19 cellular contexts compared by ENCODE assay signal in the genomic region with DNA sequence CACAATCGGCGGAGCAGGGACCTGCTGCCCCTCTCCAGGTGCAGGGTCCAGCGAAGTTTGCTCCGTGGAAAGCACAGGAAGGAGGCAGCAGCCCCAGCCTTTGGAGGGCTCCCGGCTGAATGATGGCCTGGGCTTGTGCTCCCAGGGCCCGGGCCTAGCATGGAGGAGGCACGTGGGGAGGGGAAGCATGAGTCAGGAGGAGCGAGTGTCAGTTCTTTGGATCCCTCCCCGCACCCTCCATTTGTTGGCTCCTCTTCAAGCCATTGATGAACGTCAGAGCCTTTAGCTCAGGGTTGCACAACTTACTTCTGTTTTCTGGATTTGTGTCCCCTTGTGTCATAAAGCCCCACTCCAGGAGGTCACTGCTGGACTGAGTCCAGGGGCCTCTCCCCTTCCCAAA. TPM values are rescaled to one million over a fixed set of nuclear protein-coding genes. Genes with fewer than 3 reads are reported as not detected.
DNase-seq lines count a peak whose midpoint lies in the region; ATAC-seq, FAIRE-seq and TF ChIP-seq lines count a peak whose summit lies in the region.
"Had no signal": no experiment of that assay in that cellular context is flagged by ENCODE, and none has a peak within 500 bp of the region (broad histone marks: within the 10 kb centered on the region; RNA-seq: fewer than 3 reads in every experiment).

No MANE protein-coding gene starts in this region.

- no peak for TF ChIP-seq CTCF in NB4 (IDR thresholded peaks at IDR 0.05; ENCODE audit: low read depth, low read length)
- TF ChIP-seq CTCF in astrocyte (IDR thresholded peaks at IDR 0.05; ENCODE audit: insufficient read depth, low read depth, low read length): no peak
- no peak for TF ChIP-seq CTCF in HepG2 (CRISPR knock-in tag; IDR thresholded peaks at IDR 0.05)

- H3K4me1 Mint-ChIP-seq in astrocyte (ENCODE audit: low read depth, unreplicated experiment): peaks cover 2% of the 10 kb centered on the region
- H3K4me1 Mint-ChIP-seq: central memory CD8-positive, alpha-beta T cell had no signal

- FAIRE-seq in astrocyte (lab: Jason Lieb, UNC): no peak
- no peak for FAIRE-seq in HepG2 (lab: Jason Lieb, UNC)
- FAIRE-seq: GM18507, TTC549 had no signal

- no peak overlapping the region for H3K4me3 Mint-ChIP-seq in astrocyte (ENCODE audit: unreplicated experiment)
- H3K4me3 Mint-ChIP-seq: activated T-cell treated with anti-CD3 and anti-CD28 coated beads, Interleukin-2, amount 50 U/mL, for 72 hours; central memory CD8-positive, alpha-beta T cell had no signal

- H3K27ac ChIP-seq in astrocyte (ENCODE audit: low read depth, low read length) (no peak overlapping the region), HepG2 (ENCODE audit: extremely low read length, insufficient read depth, low read length) (no peak overlapping the region), substantia nigra (ENCODE audit: low read depth, low read length, poor library complexity, severe bottlenecking) (peak overlapping the region; percentile 99)
- H3K27ac ChIP-seq: SK-N-MC, stomach had no signal

- H3K36me3 ChIP-seq in astrocyte (ENCODE audit: insufficient read depth, low read length) (no peaks in the 10 kb centered on the region), HepG2 (replicated peaks in 1 of 2; ENCODE audit: control insufficient read depth in 1 of 2, insufficient read depth in 2 of 2, low read length in 2 of 2) (no peaks in the 10 kb centered on the region)

- no peak overlapping the region for H3K9ac ChIP-seq in astrocyte (ENCODE audit: low read length)
- no peak overlapping the region for H3K9ac ChIP-seq in HepG2 (ENCODE audit: insufficient read depth, low read depth, low read length)

- H3K4me2 ChIP-seq in astrocyte (ENCODE audit: low read length) (no peak overlapping the region), HepG2 (ENCODE audit: low read depth, low read length) (no peak overlapping the region)

- peaks cover 6% of the 10 kb centered on the region for H3K27me3 ChIP-seq in astrocyte (ENCODE audit: insufficient read depth, low read length)
- H3K27me3 ChIP-seq in HepG2 (ENCODE audit: control insufficient read depth in 1 of 2, insufficient read depth in 2 of 2, low read length in 2 of 2): peaks cover under 1 to 1% of the 10 kb centered on the region in 2 experiments; a peak in 2 of 5 replicates
- H3K27me3 ChIP-seq: stomach had no signal

- DNase-seq in NB4 (ENCODE audit: low read depth) (peak; percentile 83), astrocyte (ENCODE audit: low read depth) (peak; percentile 10), HepG2 (ENCODE audit: low spot score) (no peak), substantia nigra (lab: John Stamatoyannopoulos, UW) (peak in 7 of 49 donors; percentile 14 to 55 (median 37)), NCI-H146 treated with DMSO at 0.1 percent for 48 hours (lab: John Stamatoyannopoulos, UW; ENCODE audit: unreplicated experiment) (no peak), kidney glomerular epithelial cell (lab: John Stamatoyannopoulos, UW) (no peak)
- DNase-seq: activated CD4-positive, alpha-beta T cell treated with anti-CD3 and anti-CD28 coated beads, Interleukin-2, amount 50 U/mL, for 48 hours; activated T-cell treated with anti-CD3 and anti-CD28 coated beads, Interleukin-2, amount 50 U/mL, for 72 hours; KBM-7; NCI-H1417; NK-92 treated with Interleukin-12 subunit alpha and Interleukin-12 subunit beta, amount 100 ng/mL, for 24 hours; stomach had no signal

- H3K4me1 ChIP-seq in astrocyte (ENCODE audit: insufficient read depth, low read length): no peaks in the 10 kb centered on the region
- no peaks in the 10 kb centered on the region for H3K4me1 ChIP-seq in HepG2 (ENCODE audit: insufficient read depth, low read length)

- H3K79me2 ChIP-seq in astrocyte (ENCODE audit: insufficient read depth, low read length) (no peaks in the 10 kb centered on the region), HepG2 (ENCODE audit: insufficient read depth, low read length) (no peaks in the 10 kb centered on the region)

- POLR2A ChIA-PET in HepG2 (lab: Yijun Ruan, JAX): no interaction called here

- peaks cover 19% of the 10 kb centered on the region for H3K27me3 Mint-ChIP-seq in astrocyte (ENCODE audit: low read depth, unreplicated experiment)
- H3K27me3 Mint-ChIP-seq: central memory CD8-positive, alpha-beta T cell had no signal

- CTCF ChIA-PET in HepG2 (lab: Yijun Ruan, JAX; ENCODE audit: low intra/inter-chr PET ratio, low total read pairs): no interaction called here

- H3K27ac Mint-ChIP-seq in astrocyte (ENCODE audit: unreplicated experiment): no peak overlapping the region
- H3K27ac Mint-ChIP-seq: activated T-cell treated with anti-CD3 and anti-CD28 coated beads, Interleukin-2, amount 50 U/mL, for 72 hours had no signal

- H3K36me3 Mint-ChIP-seq in astrocyte (ENCODE audit: low read depth, unreplicated experiment): peaks cover 8% of the 10 kb centered on the region

- H2AFZ ChIP-seq in astrocyte (ENCODE audit: low read depth, low read length) (no peak overlapping the region), HepG2 (ENCODE audit: low read length) (no peak overlapping the region)

- H4K20me1 ChIP-seq in astrocyte (ENCODE audit: insufficient read depth, low read length): no peaks in the 10 kb centered on the region
- H4K20me1 ChIP-seq in HepG2 (ENCODE audit: insufficient read depth, low read length): no peaks in the 10 kb centered on the region; the same call in 1 of the 2 replicates

- no peaks in the 10 kb centered on the region for H3K9me3 ChIP-seq in astrocyte (ENCODE audit: insufficient read depth, low read depth, low read length)
- H3K9me3 ChIP-seq in HepG2 (ENCODE audit: low read length): no peaks in the 10 kb centered on the region
- H3K9me3 ChIP-seq: stomach had no signal

- TF ChIP-seq EP300 in HepG2 (IDR thresholded peaks at IDR 0.05; ENCODE audit: low read depth in 2 of 2, low read length in 2 of 2) (no peak), HepG2 (CRISPR knock-in tag; IDR thresholded peaks at IDR 0.05; ENCODE audit: borderline replicate concordance) (no peak)

- ATAC-seq in HepG2: no peak
- ATAC-seq in HG03520 (IDR thresholded peaks at IDR 0.05; ENCODE audit: unreplicated experiment): no peak
- no peak for ATAC-seq in GM19395 (IDR thresholded peaks at IDR 0.05; ENCODE audit: unreplicated experiment)
- ATAC-seq: activated T-cell treated with anti-CD3 and anti-CD28 coated beads, Interleukin-2, amount 50 U/mL, for 72 hours had no signal

- no peak overlapping the region for H3K4me3 ChIP-seq in NB4 (ENCODE audit: low read depth, low read length)
- no peak overlapping the region for H3K4me3 ChIP-seq in astrocyte (ENCODE audit: insufficient read depth, low read depth, low read length)
- no peak overlapping the region for H3K4me3 ChIP-seq in HepG2 (replicated peaks in 1 of 3; ENCODE audit: insufficient read depth in 1 of 3, low read depth in 2 of 3, low read length in 3 of 3)
- H3K4me3 ChIP-seq: SK-N-MC, stomach had no signal

- in situ Hi-C loops in HepG2 (cut with HindIII; ENCODE audit: extremely low pct_ligation_motif_present, low pct_unique_long_range_greater_than_20kb): no loop called here

- no peaks in the 10 kb centered on the region for H3K9me3 Mint-ChIP-seq in astrocyte (ENCODE audit: unreplicated experiment)
- H3K9me3 Mint-ChIP-seq: activated T-cell treated with anti-CD3 and anti-CD28 coated beads, Interleukin-2, amount 50 U/mL, for 72 hours; central memory CD8-positive, alpha-beta T cell had no signal

- intact Hi-C loops in HepG2 (cut with micrococcal nuclease; ENCODE audit: unreplicated experiment): no loop called here

- TF ChIP-seq POLR2A in NB4 (IDR thresholded peaks at IDR 0.05; ENCODE audit: extremely low read depth, insufficient read length): no peak
- no peak for TF ChIP-seq POLR2A in HepG2 (IDR thresholded peaks at IDR 0.05; ENCODE audit: insufficient read depth in 1 of 2, low read depth in 2 of 2, low read length in 2 of 2)

- 9% methylated on average over 7 of the region's 10 CpGs for WGBS in HepG2 (ENCODE audit: low lambda C conversion rate)

- no TSS peak for BruUV-seq in HepG2 (replicated peaks; lab: Mats Ljungman, UMichigan)

- TF ChIP-seq RAD21 in HepG2 (CRISPR knock-in tag; IDR thresholded peaks at IDR 0.05): no peak

RNA-seq across cellular contexts. Expression of gene TTYH2, which starts 25.8 kb away (rescaled TPM):
- total RNA-seq in astrocyte: 8.0 and 9.8 TPM in 2 replicates
- total RNA-seq in HepG2 (2016; rRNA removed; fragmentation: Illumina TruSeq; extraction: Trizol): 0.32 and 0.77 TPM in 2 replicates
- 0.09 and 0.20 TPM in 2 replicates for total RNA-seq in HepG2 (2016; cell fraction: cytosol; rRNA removed; fragmentation: Illumina TruSeq; extraction: Trizol; ENCODE audit: low read depth)
- 0.56 and 0.83 TPM in 2 replicates for total RNA-seq in HepG2 (2016; cell fraction: insoluble cytoplasmic fraction; rRNA removed; fragmentation: Illumina TruSeq; extraction: Trizol)
- total RNA-seq in HepG2 (2016; cell fraction: membrane; rRNA removed; fragmentation: Illumina TruSeq; extraction: Trizol): 0.56 and 0.76 TPM in 2 replicates
- total RNA-seq in HepG2 (2016; cell fraction: nucleus; rRNA removed; fragmentation: Illumina TruSeq; extraction: Trizol): 0.72 and 1.6 TPM in 2 replicates
- 0.96 and 1.6 TPM in 2 replicates for polyA plus RNA-seq in HepG2 (2011; rRNA removed)
- 0.88 and 1.1 TPM in 2 replicates for polyA plus RNA-seq in HepG2 (2011; cell fraction: cytosol; rRNA removed)
- 1.7 and 2.0 TPM in 2 replicates for polyA plus RNA-seq in HepG2 (2011; cell fraction: nucleus; rRNA removed)
- 0.34 and 1.0 TPM in 2 replicates for polyA plus RNA-seq in HepG2 (2012)
- 0.05 and 0.17 TPM in 2 replicates for polyA plus RNA-seq in HepG2 (2016; cell fraction: cytosol; fragmentation: Illumina TruSeq; extraction: Trizol; ENCODE audit: low read depth)
- 0.27 and 0.61 TPM in 2 replicates for polyA plus RNA-seq in HepG2 (2016; cell fraction: insoluble cytoplasmic fraction; fragmentation: Illumina TruSeq; extraction: Trizol; ENCODE audit: low read depth)
- polyA plus RNA-seq in HepG2 (2016; cell fraction: membrane; fragmentation: Illumina TruSeq; extraction: Trizol; ENCODE audit: low read depth): 0.23 and 0.50 TPM in 2 replicates
- 1.9 and 2.0 TPM in 2 replicates for polyA plus RNA-seq in HepG2 (2016; cell fraction: nucleus; fragmentation: Illumina TruSeq; extraction: Trizol; ENCODE audit: insufficient read depth, low read depth)
- polyA minus RNA-seq in HepG2 (2011; rRNA and poly(A)+ RNA removed; ENCODE audit: low replicate concordance): 3.4 and 3.8 TPM in 2 replicates
- 0.18 and 0.89 TPM in 2 replicates for polyA minus RNA-seq in HepG2 (2011; cell fraction: cytosol; rRNA and poly(A)+ RNA removed)
- polyA minus RNA-seq in HepG2 (2011; cell fraction: nucleus; rRNA and poly(A)+ RNA removed): 0.52 and 1.1 TPM in 2 replicates

RNA-seq across cellular contexts. Expression of gene DNAI2, which starts 34.9 kb away (rescaled TPM):
- total RNA-seq in astrocyte (not detected in 2 replicates), HepG2 (2016; rRNA removed; fragmentation: Illumina TruSeq; extraction: Trizol) (not detected in 2 replicates)
- total RNA-seq in HepG2 (2016; cell fraction: cytosol; rRNA removed; fragmentation: Illumina TruSeq; extraction: Trizol; ENCODE audit: low read depth): not detected in 2 replicates
- total RNA-seq in HepG2 (2016; cell fraction: insoluble cytoplasmic fraction; rRNA removed; fragmentation: Illumina TruSeq; extraction: Trizol): not detected in 2 replicates
- total RNA-seq in HepG2 (2016; cell fraction: membrane; rRNA removed; fragmentation: Illumina TruSeq; extraction: Trizol): not detected in 2 replicates
- total RNA-seq in HepG2 (2016; cell fraction: nucleus; rRNA removed; fragmentation: Illumina TruSeq; extraction: Trizol): not detected in 2 replicates
- polyA plus RNA-seq in HepG2 (2011; rRNA removed): not detected in 2 replicates
- not detected in 2 replicates for polyA plus RNA-seq in HepG2 (2011; cell fraction: cytosol; rRNA removed)
- not detected in 2 replicates for polyA plus RNA-seq in HepG2 (2011; cell fraction: nucleus; rRNA removed)
- polyA plus RNA-seq in HepG2 (2012): not detected in 2 replicates
- polyA plus RNA-seq in HepG2 (2016; cell fraction: cytosol; fragmentation: Illumina TruSeq; extraction: Trizol; ENCODE audit: low read depth): not detected in 2 replicates
- not detected in 2 replicates for polyA plus RNA-seq in HepG2 (2016; cell fraction: insoluble cytoplasmic fraction; fragmentation: Illumina TruSeq; extraction: Trizol; ENCODE audit: low read depth)
- polyA plus RNA-seq in HepG2 (2016; cell fraction: membrane; fragmentation: Illumina TruSeq; extraction: Trizol; ENCODE audit: low read depth): not detected in 2 replicates
- not detected in 2 replicates for polyA plus RNA-seq in HepG2 (2016; cell fraction: nucleus; fragmentation: Illumina TruSeq; extraction: Trizol; ENCODE audit: insufficient read depth, low read depth)
- not detected in 2 replicates for polyA minus RNA-seq in HepG2 (2011; rRNA and poly(A)+ RNA removed; ENCODE audit: low replicate concordance)
- not detected in 2 replicates for polyA minus RNA-seq in HepG2 (2011; cell fraction: cytosol; rRNA and poly(A)+ RNA removed)
- not detected in 2 replicates for polyA minus RNA-seq in HepG2 (2011; cell fraction: nucleus; rRNA and poly(A)+ RNA removed)
- total RNA-seq: osteocyte, stomach had no signal
- polyA plus RNA-seq: stomach had no signal

RNA-seq across cellular contexts. Expression of gene RPL38, which starts 35.7 kb away (rescaled TPM):
- 832 and 919 TPM in 2 replicates for total RNA-seq in astrocyte
- total RNA-seq in HepG2 (2016; rRNA removed; fragmentation: Illumina TruSeq; extraction: Trizol): 2,370 and 2,621 TPM in 2 replicates
- total RNA-seq in HepG2 (2016; cell fraction: cytosol; rRNA removed; fragmentation: Illumina TruSeq; extraction: Trizol; ENCODE audit: low read depth): 2,846 and 3,171 TPM in 2 replicates
- 2,344 and 2,494 TPM in 2 replicates for total RNA-seq in HepG2 (2016; cell fraction: insoluble cytoplasmic fraction; rRNA removed; fragmentation: Illumina TruSeq; extraction: Trizol)
- total RNA-seq in HepG2 (2016; cell fraction: membrane; rRNA removed; fragmentation: Illumina TruSeq; extraction: Trizol): 4,564 and 4,636 TPM in 2 replicates
- 746 and 817 TPM in 2 replicates for total RNA-seq in HepG2 (2016; cell fraction: nucleus; rRNA removed; fragmentation: Illumina TruSeq; extraction: Trizol)
- 2,077 and 2,372 TPM in 2 replicates for polyA plus RNA-seq in HepG2 (2011; rRNA removed)
- polyA plus RNA-seq in HepG2 (2011; cell fraction: cytosol; rRNA removed): 407 and 1,119 TPM in 2 replicates
- 463 and 488 TPM in 2 replicates for polyA plus RNA-seq in HepG2 (2011; cell fraction: nucleus; rRNA removed)
- 4,774 and 5,492 TPM in 2 replicates for polyA plus RNA-seq in HepG2 (2012)
- polyA plus RNA-seq in HepG2 (2016; cell fraction: cytosol; fragmentation: Illumina TruSeq; extraction: Trizol; ENCODE audit: low read depth): 3,783 and 3,983 TPM in 2 replicates
- polyA plus RNA-seq in HepG2 (2016; cell fraction: insoluble cytoplasmic fraction; fragmentation: Illumina TruSeq; extraction: Trizol; ENCODE audit: low read depth): 2,521 and 2,667 TPM in 2 replicates
- polyA plus RNA-seq in HepG2 (2016; cell fraction: membrane; fragmentation: Illumina TruSeq; extraction: Trizol; ENCODE audit: low read depth): 4,834 and 4,888 TPM in 2 replicates
- 1,405 and 1,472 TPM in 2 replicates for polyA plus RNA-seq in HepG2 (2016; cell fraction: nucleus; fragmentation: Illumina TruSeq; extraction: Trizol; ENCODE audit: insufficient read depth, low read depth)
- polyA minus RNA-seq in HepG2 (2011; rRNA and poly(A)+ RNA removed; ENCODE audit: low replicate concordance): 264 and 339 TPM in 2 replicates
- polyA minus RNA-seq in HepG2 (2011; cell fraction: cytosol; rRNA and poly(A)+ RNA removed): 484 and 523 TPM in 2 replicates
- polyA minus RNA-seq in HepG2 (2011; cell fraction: nucleus; rRNA and poly(A)+ RNA removed): 268 and 368 TPM in 2 replicates

Comparison
In these comparisons a context has a peak if more than half of its experiments do, and no peak if none do; other contexts are left out.
1. DNase-seq: peak in NB4 (single experiment) and astrocyte (single experiment); none in HepG2 (single experiment), NCI-H146 treated with DMSO at 0.1 percent for 48 hours (single experiment) and kidney glomerular epithelial cell (single experiment).